Comparison of ENCODE assay signal across 8 cellular contexts in genomic region chrX:15143050-15143824, GRCh38.
A peak's percentile ranks its signal among the peaks of the same experiment; 100 is the strongest.
DNase-seq lines count a peak whose midpoint lies in the region; ATAC-seq and TF ChIP-seq lines count a peak whose summit lies in the region.

No MANE protein-coding gene starts in this region.

- no TSS peak for BruUV-seq in A673 (replicated peaks; lab: Mats Ljungman, UMichigan)

- no peaks in the 10 kb centered on the region for H3K36me3 ChIP-seq in A673 (ENCODE audit: insufficient read depth, low read length, poor library complexity, severe bottlenecking)
- H3K36me3 ChIP-seq in gastroesophageal sphincter, result no peaks in the 10 kb centered on the region

- H3K4me1 ChIP-seq in A673 (ENCODE audit: insufficient read depth, low read length, poor library complexity, severe bottlenecking), result no peaks in the 10 kb centered on the region
- no peaks in the 10 kb centered on the region for H3K4me1 ChIP-seq in gastroesophageal sphincter

- POLR2A ChIA-PET in A673 (lab: Charles Lee; ENCODE audit: low non-redundant PET), result no interaction called here

- no peak for TF ChIP-seq EP300 in gastroesophageal sphincter (IDR thresholded peaks at IDR 0.05)

- ATAC-seq in HG03354 (IDR thresholded peaks at IDR 0.05; ENCODE audit: poor library complexity, severe bottlenecking, unreplicated experiment), result peak; percentile 86
- peak; percentile 63 for ATAC-seq in activated T-helper 17 cell treated with anti-CD3 and anti-CD28 coated beads, Interleukin-2, amount 50 U/mL, for 72 hours (replicated peaks)
- ATAC-seq in gastroesophageal sphincter, result no peak

- H3K9me3 ChIP-seq in A673 (ENCODE audit: low read depth, low read length, poor library complexity, severe bottlenecking) (no peaks in the 10 kb centered on the region), gastroesophageal sphincter (no peaks in the 10 kb centered on the region)

- H3K27me3 ChIP-seq in A673 (replicated peaks; ENCODE audit: insufficient read depth, low read depth, low read length, poor library complexity), result peaks cover 4% of the 10 kb centered on the region
- H3K27me3 ChIP-seq in gastroesophageal sphincter, result no peaks in the 10 kb centered on the region

- H3K4me3 ChIP-seq in A673 (ENCODE audit: low read depth, low read length, poor library complexity, severe bottlenecking), result no peak overlapping the region
- H3K4me3 ChIP-seq in gastroesophageal sphincter, result no peak overlapping the region

- no peak for TF ChIP-seq POLR2A in gastroesophageal sphincter (IDR thresholded peaks at IDR 0.05)

- H3K4me3 Mint-ChIP-seq in activated T-helper 17 cell treated with anti-CD3 and anti-CD28 coated beads, Interleukin-2, amount 50 U/mL, for 72 hours, result peak overlapping the region; percentile 41

- H3K27ac ChIP-seq in A673 (ENCODE audit: low read depth, low read length, poor library complexity, severe bottlenecking) (no peak overlapping the region), gastroesophageal sphincter (no peak overlapping the region)

- H3K27ac Mint-ChIP-seq in activated T-helper 17 cell treated with anti-CD3 and anti-CD28 coated beads, Interleukin-2, amount 50 U/mL, for 72 hours, result peak overlapping the region; percentile 8

- no peaks in the 10 kb centered on the region for H3K36me3 Mint-ChIP-seq in activated T-helper 17 cell treated with anti-CD3 and anti-CD28 coated beads, Interleukin-2, amount 50 U/mL, for 72 hours (ENCODE audit: low read depth)

- 31 to 38% methylated on average over 5 to 6 of the region's 6 CpGs for WGBS in gastroesophageal sphincter (ENCODE audit: low coverage in 1 of 2), 2 donors

- CTCF ChIA-PET in A673 (lab: Charles Lee), result interaction anchor here (0.7 kb wide), 1 partner anchor 1048 kb away, joined by 3 read pairs; no protein-coding TSS in a partner anchor

- H3K27me3 Mint-ChIP-seq in activated T-helper 17 cell treated with anti-CD3 and anti-CD28 coated beads, Interleukin-2, amount 50 U/mL, for 72 hours, result no peaks in the 10 kb centered on the region

- H3K9me3 Mint-ChIP-seq in activated T-helper 17 cell treated with anti-CD3 and anti-CD28 coated beads, Interleukin-2, amount 50 U/mL, for 72 hours, result no peaks in the 10 kb centered on the region

- intact Hi-C loops in A673 (cut with micrococcal nuclease; ENCODE audit: unreplicated experiment) (loop anchor here (10.0 kb wide), 2 partner anchors 598 to 1048 kb away; no protein-coding TSS in a partner anchor), posterior cingulate gyrus (cut with DNase I) (loop anchor here (2.0 to 10.0 kb wide), 3 partner anchors 618 to 1104 kb away; partner anchors contain the start of gene GLRA2)

- peaks cover 5% of the 10 kb centered on the region for H3K4me1 Mint-ChIP-seq in activated T-helper 17 cell treated with anti-CD3 and anti-CD28 coated beads, Interleukin-2, amount 50 U/mL, for 72 hours

- in situ Hi-C loops in GM13976 (cut with MboI; ENCODE audit: low sequenced_read_pairs, unreplicated experiment), result loop anchor here (25.0 kb wide), 1 partner anchor 1056 kb away; no protein-coding TSS in a partner anchor

- DNase-seq in A673 (ENCODE audit: low spot score) (peak; percentile 46), GM13976 (ENCODE audit: low spot score) (peak; percentile 37), OCI-M1 (lab: John Stamatoyannopoulos, UW) (peak; percentile 50), posterior cingulate gyrus (peak in 8 of 10 donors; percentile 12 to 89 (median 40)), GF-D8 (lab: John Stamatoyannopoulos, UW) (no peak)

- TF ChIP-seq CTCF in A673 (conservative IDR thresholded peaks at IDR 0.05; ENCODE audit: low read depth, low read length) (peak; percentile 90), GM13976 (IDR thresholded peaks at IDR 0.05; ENCODE audit: borderline replicate concordance, control extremely low read depth, extremely low read depth, insufficient read depth, missing control alignments) (peak; percentile 69), gastroesophageal sphincter (IDR thresholded peaks at IDR 0.05) (peak; percentile 37 to 70 (median 42))
